In genomic region chr9:89179535-89179919, GRCh38 we compare ENCODE assay signal across 8 cellular contexts. TPM values are rescaled to one million over a fixed set of nuclear protein-coding genes. Genes with fewer than 3 reads are reported as not detected.
DNase-seq lines count a peak whose midpoint lies in the region; ATAC-seq and TF ChIP-seq lines count a peak whose summit lies in the region.

No MANE protein-coding gene starts in this region.

- H3K9ac ChIP-seq in duodenal mucosa (ENCODE audit: low read depth in 1 of 2, low read length in 2 of 2) = peak overlapping the region; percentile 49 to 57

- TF ChIP-seq CTCF in C4-2B (conservative IDR thresholded peaks at IDR 0.05) = no peak

- no peak for ATAC-seq in HG02885 (IDR thresholded peaks at IDR 0.05; ENCODE audit: poor library complexity, unreplicated experiment)
- no peak for ATAC-seq in HG02759 (IDR thresholded peaks at IDR 0.05; ENCODE audit: unreplicated experiment)
- ATAC-seq in HG03108 (IDR thresholded peaks at IDR 0.05; ENCODE audit: unreplicated experiment) = no peak

- H3K4me1 ChIP-seq in duodenal mucosa (ENCODE audit: control insufficient read depth in 1 of 2, insufficient read depth in 2 of 2, low read length in 2 of 2) = peaks cover 27% of the 10 kb centered on the region in 2 donors

- no peaks in the 10 kb centered on the region for H3K27me3 ChIP-seq in MG63
- H3K27me3 ChIP-seq in duodenal mucosa (ENCODE audit: control insufficient read depth in 1 of 2, insufficient read depth in 2 of 2, low read length in 2 of 2) = peaks cover 28 to 29% of the 10 kb centered on the region in 2 donors

- peak overlapping the region; percentile 36; the same call in 1 of the 2 replicates for H3K4me3 ChIP-seq in MG63
- H3K4me3 ChIP-seq in duodenal mucosa (ENCODE audit: low read depth in 1 of 2, low read length in 2 of 2) = peak overlapping the region; percentile 68 to 71

- peak overlapping the region; percentile 91 for H3K27ac ChIP-seq in C4-2B
- H3K27ac ChIP-seq in duodenal mucosa (ENCODE audit: low read depth, low read length) = peak overlapping the region; percentile 34

- H3K36me3 ChIP-seq in MG63 (no peaks in the 10 kb centered on the region), duodenal mucosa (ENCODE audit: control insufficient read depth in 1 of 2, insufficient read depth in 2 of 2, low read length in 2 of 2) (no peaks in the 10 kb centered on the region)

- DNase-seq in MG63 (no peak), myocyte (ENCODE audit: low read depth) (peak; percentile 22)
- no peak for DNase-seq in activated CD4-positive, alpha-beta T cell treated with anti-CD3 and anti-CD28 coated beads, Interleukin-2, amount 50 U/mL, for 1 hour

- no peaks in the 10 kb centered on the region for H3K9me3 ChIP-seq in MG63
- no peaks in the 10 kb centered on the region for H3K9me3 ChIP-seq in duodenal mucosa (ENCODE audit: control insufficient read depth in 1 of 2, low read length in 2 of 2)

RNA-seq across cellular contexts. Expression of gene SHC3, which starts 0.9 kb away (rescaled TPM):
- 0.69 TPM in 1 of 2 replicates, not detected in the other for total RNA-seq in MG63 (2014; rRNA removed; shearing (Covaris generic); ENCODE audit: low replicate concordance)
- 0.05 and 0.16 TPM in 2 replicates for total RNA-seq in myocyte
- 0.15 TPM for polyA plus RNA-seq in myocyte (2012)
